In genomic region chr11:129425214-129425613, GRCh38 we compare ENCODE assay signal across 26 cellular contexts. TPM values are rescaled to one million over a fixed set of nuclear protein-coding genes. Genes with fewer than 3 reads are reported as not detected.
"Had no signal": no experiment of that assay in that cellular context is flagged by ENCODE, and none has a peak within 500 bp of the region (broad histone marks: within the 10 kb centered on the region; RNA-seq: fewer than 3 reads in every experiment).

No MANE protein-coding gene starts in this region.

- H3K4me1 Mint-ChIP-seq: stimulated activated naive B cell treated with anti-CD40 and anti-IgM and Interleukin-4, amounts not matched to agents 10 μg/mL and 1 μg/mL and 100 μg/mL, for 72 hours; stimulated activated naive CD8-positive, alpha-beta T cell treated with anti-CD3 and anti-CD28 coated beads, Interleukin-15, amount 100 ng/mL, for 72 hours had no signal

- H3K27ac ChIP-seq: coronary artery, heart left ventricle, psoas muscle, sigmoid colon, skin epidermis, testis, tibial nerve had no signal

- DNase-seq: effector CD8-positive, alpha-beta T cell; heart left ventricle; hippocampal formation; left colon; left ventricle myocardium superior; mesenchymal stem cell; midbrain; occipital lobe; psoas muscle; sigmoid colon; stimulated activated CD4-positive, alpha-beta T cell treated with anti-CD3 and anti-CD28 coated beads, Interleukin-2, amount 100 ng/mL, for 24 hours; stimulated activated CD4-positive, alpha-beta T cell treated with anti-CD3 and anti-CD28 coated beads, Interleukin-4, amount 100 ng/mL, for 4 hours; stimulated activated naive B cell treated with anti-CD40 and anti-IgM and Interleukin-4, amounts not matched to agents 10 μg/mL and 1 μg/mL and 100 μg/mL, for 72 hours; stimulated activated naive CD8-positive, alpha-beta T cell treated with anti-CD3 and anti-CD28 coated beads, Interleukin-15, amount 100 ng/mL, for 72 hours; testis had no signal

- H3K36me3 Mint-ChIP-seq: natural killer cell treated with Interleukin-12 subunit alpha and Interleukin-12 subunit beta and Interleukin-15 and Interleukin-18, amount 100 ng/mL, for 72 hours; stimulated activated naive B cell treated with anti-CD40 and anti-IgM and Interleukin-4, amounts not matched to agents 10 μg/mL and 1 μg/mL and 100 μg/mL, for 72 hours had no signal

- FAIRE-seq: frontal cortex had no signal

- H3K36me3 ChIP-seq: heart left ventricle, sigmoid colon, tibial nerve had no signal

- H3K9me3 ChIP-seq: heart left ventricle, psoas muscle, sigmoid colon, testis, tibial nerve had no signal

- H3K4me3 Mint-ChIP-seq: natural killer cell treated with Interleukin-12 subunit alpha and Interleukin-12 subunit beta and Interleukin-15 and Interleukin-18, amount 100 ng/mL, for 72 hours; stimulated activated naive B cell treated with anti-CD40 and anti-IgM and Interleukin-4, amounts not matched to agents 10 μg/mL and 1 μg/mL and 100 μg/mL, for 72 hours; stimulated activated naive CD8-positive, alpha-beta T cell treated with anti-CD3 and anti-CD28 coated beads, Interleukin-15, amount 100 ng/mL, for 72 hours had no signal

- H3K4me1 ChIP-seq: heart left ventricle, psoas muscle, sigmoid colon, testis, tibial nerve had no signal

- H3K27ac Mint-ChIP-seq: natural killer cell treated with Interleukin-12 subunit alpha and Interleukin-12 subunit beta and Interleukin-15 and Interleukin-18, amount 100 ng/mL, for 72 hours; stimulated activated naive B cell treated with anti-CD40 and anti-IgM and Interleukin-4, amounts not matched to agents 10 μg/mL and 1 μg/mL and 100 μg/mL, for 72 hours; stimulated activated naive CD8-positive, alpha-beta T cell treated with anti-CD3 and anti-CD28 coated beads, Interleukin-15, amount 100 ng/mL, for 72 hours had no signal

- H3K27me3 ChIP-seq: sigmoid colon, testis, tibial nerve had no signal

- H3K4me3 ChIP-seq: coronary artery, heart left ventricle, lung, psoas muscle, sigmoid colon, skin epidermis, testis, tibial nerve had no signal

- ATAC-seq: heart left ventricle; left colon; left ventricle myocardium superior; natural killer cell treated with Interleukin-12 subunit alpha and Interleukin-12 subunit beta and Interleukin-15 and Interleukin-18, amount 100 ng/mL, for 72 hours; psoas muscle; stimulated activated naive B cell treated with anti-CD40 and anti-IgM and Interleukin-4, amounts not matched to agents 10 μg/mL and 1 μg/mL and 100 μg/mL, for 72 hours; stimulated activated naive CD8-positive, alpha-beta T cell treated with anti-CD3 and anti-CD28 coated beads, Interleukin-15, amount 100 ng/mL, for 72 hours had no signal

- H3K9me3 Mint-ChIP-seq: natural killer cell treated with Interleukin-12 subunit alpha and Interleukin-12 subunit beta and Interleukin-15 and Interleukin-18, amount 100 ng/mL, for 72 hours; stimulated activated naive B cell treated with anti-CD40 and anti-IgM and Interleukin-4, amounts not matched to agents 10 μg/mL and 1 μg/mL and 100 μg/mL, for 72 hours; stimulated activated naive CD8-positive, alpha-beta T cell treated with anti-CD3 and anti-CD28 coated beads, Interleukin-15, amount 100 ng/mL, for 72 hours had no signal

RNA-seq across cellular contexts. Expression of gene BARX2, which starts 49.6 kb away (rescaled TPM):
- total RNA-seq: dermis microvascular lymphatic vessel endothelial cell; fibroblast of lung; frontal cortex; glomerular endothelial cell; kidney epithelial cell; left ventricle myocardium superior; natural killer cell treated with Interleukin-12 subunit alpha and Interleukin-12 subunit beta and Interleukin-15 and Interleukin-18, amount 100 ng/mL, for 72 hours; sigmoid colon; subcutaneous adipose tissue; tibial nerve had no signal
- polyA plus RNA-seq: fibroblast of lung, psoas muscle had no signal
